ENCODE assay signal across 10 cellular contexts in the genomic region with DNA sequence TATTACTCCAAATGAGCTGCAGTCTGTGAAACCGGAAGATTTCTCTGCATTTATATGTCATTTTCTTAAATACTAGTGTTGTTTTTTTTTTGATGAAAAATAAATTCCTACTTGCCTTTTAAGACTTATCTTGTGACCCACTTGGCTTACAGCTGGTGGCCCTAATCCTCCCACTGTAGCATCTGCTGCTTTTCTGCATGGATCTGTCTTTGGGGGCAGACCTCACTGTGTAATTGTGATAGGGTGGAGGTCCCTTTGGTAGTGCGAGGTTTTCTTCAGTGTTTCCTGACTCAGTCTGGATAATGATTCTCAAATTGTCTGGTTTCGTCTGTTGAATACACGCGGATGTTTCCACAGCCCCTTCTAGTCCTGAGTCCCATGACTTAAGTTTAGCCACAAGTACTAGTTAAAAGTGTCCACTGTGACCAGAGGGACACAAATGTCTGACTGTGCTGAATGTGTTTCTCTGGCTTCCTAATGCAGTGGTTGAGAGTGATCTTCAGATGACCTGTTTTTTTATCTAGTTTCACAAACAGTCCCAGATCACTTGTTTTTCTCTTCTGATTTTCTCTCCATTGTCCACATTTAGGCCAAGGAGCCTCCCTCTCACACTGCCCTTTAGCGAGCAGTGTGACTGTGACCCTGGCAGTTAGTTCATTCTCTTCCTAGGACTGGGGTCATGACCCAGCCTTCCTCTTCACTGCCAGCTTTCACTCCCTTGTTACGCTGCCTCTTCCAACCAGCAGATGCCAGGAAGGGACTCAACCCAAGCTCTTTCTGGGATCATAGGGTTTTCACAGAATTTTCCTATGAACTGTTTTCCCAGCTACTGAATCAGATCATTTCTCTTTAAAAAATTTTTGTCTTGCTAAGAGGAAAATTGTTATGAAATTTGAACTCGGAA.
A peak's percentile ranks its signal among the peaks of the same experiment; 100 is the strongest.
DNase-seq lines count a peak whose midpoint lies in the region; ATAC-seq, FAIRE-seq and TF ChIP-seq lines count a peak whose summit lies in the region.
"Had no signal": no experiment of that assay in that cellular context is flagged by ENCODE, and none has a peak within 500 bp of the region (broad histone marks: within the 10 kb centered on the region; RNA-seq: fewer than 3 reads in every experiment).

No MANE protein-coding gene starts in this region.

- H2BK15ac ChIP-seq in H1 (ENCODE audit: low read length) = peak overlapping the region; percentile 20; the same call in 1 of the 2 replicates

- H4K5ac ChIP-seq in H1 (ENCODE audit: insufficient read length, low read depth, low read length) = no peak overlapping the region

- peak overlapping the region; percentile 63 for H3K18ac ChIP-seq in H1 (ENCODE audit: extremely low read depth, low read length)

- H3K4me3 ChIP-seq in H1 (ENCODE audit: extremely low read depth in 1 of 4, insufficient read depth in 2 of 4, low read depth in 3 of 4, low read length in 4 of 4) (no peak overlapping the region), thymus (ENCODE audit: low read length) (no peak overlapping the region)

- H3K79me1 ChIP-seq in H1 (ENCODE audit: low read depth, low read length) = no peaks in the 10 kb centered on the region

- no peak for TF ChIP-seq RAD21 in H1 (IDR thresholded peaks at IDR 0.05 in 1 of 2, conservative IDR thresholded peaks at IDR 0.05 in 1 of 2; ENCODE audit: low read depth in 2 of 2, low read length in 2 of 2)

- H3K36me3 ChIP-seq in H1 (ENCODE audit: control insufficient read depth in 2 of 4, insufficient read depth in 4 of 4, low read length in 3 of 4) (no peaks in the 10 kb centered on the region), thymus (ENCODE audit: control insufficient read depth, insufficient read depth) (peaks cover 6% of the 10 kb centered on the region)

- H3K27me3 ChIP-seq in H1 (replicated peaks in 1 of 4; ENCODE audit: control insufficient read depth in 3 of 4, extremely low read depth in 1 of 4, insufficient read depth in 3 of 4, low read length in 3 of 4) = no peaks in the 10 kb centered on the region
- no peaks in the 10 kb centered on the region for H3K27me3 ChIP-seq in thymus (ENCODE audit: control insufficient read depth, insufficient read depth)

- H2BK20ac ChIP-seq in H1 (ENCODE audit: low read length) = no peak overlapping the region; the same call in 1 of the 2 replicates

- POLR2A ChIA-PET in H1 (lab: Charles Lee; ENCODE audit: partially characterized antibody) = interaction anchor here (0.6 kb wide), 1 partner anchor 571 kb away, joined by 3 read pairs; no protein-coding TSS in a partner anchor

- no peak overlapping the region for H3K27ac ChIP-seq in H1 (ENCODE audit: low read depth, low read length)
- H3K27ac ChIP-seq in thymus (ENCODE audit: low read depth) = peak overlapping the region; percentile 31

- H3K4me1 Mint-ChIP-seq in mesothelial cell of epicardium = peaks cover 68% of the 10 kb centered on the region

- H3K4me3 Mint-ChIP-seq in mesothelial cell of epicardium = no peak overlapping the region
- H3K4me3 Mint-ChIP-seq: activated CD4-positive, alpha-beta memory T cell treated with anti-CD3 and anti-CD28 coated beads, Interleukin-2, amount 10 ng/mL, durations not matched to agents 7 days and 5 days had no signal

- TF ChIP-seq CTCF in H1 (IDR thresholded peaks at IDR 0.05; ENCODE audit: control extremely low read depth in 1 of 3, insufficient read depth in 1 of 3, low read depth in 1 of 3, low read length in 3 of 3) = no peak
- TF ChIP-seq CTCF in mesothelial cell of epicardium (IDR thresholded peaks at IDR 0.05; ENCODE audit: unreplicated experiment) = no peak

- no peak for TF ChIP-seq POLR2A in H1 (IDR thresholded peaks at IDR 0.05; ENCODE audit: control extremely low read depth in 1 of 2, low read depth in 2 of 2, low read length in 2 of 2)

- H3K27me3 Mint-ChIP-seq in mesothelial cell of epicardium (ENCODE audit: low read depth) = peaks cover 26% of the 10 kb centered on the region
- H3K27me3 Mint-ChIP-seq: activated CD4-positive, alpha-beta memory T cell treated with anti-CD3 and anti-CD28 coated beads, Interleukin-2, amount 10 ng/mL, durations not matched to agents 7 days and 5 days had no signal

- CTCF ChIA-PET in H1 (lab: Charles Lee; ENCODE audit: partially characterized antibody) = interaction anchor here (0.7 to 1.3 kb wide), 6 partner anchors 10 to 466 kb away, joined by 3 to 5 read pairs (median 3); no protein-coding TSS in a partner anchor

- H3K4ac ChIP-seq in H1 (replicated peaks; ENCODE audit: insufficient read length, low read depth, low read length) = no peak overlapping the region

- no peak overlapping the region for H3K56ac ChIP-seq in H1 (replicated peaks; ENCODE audit: insufficient read length, low read depth, low read length)

- 89% methylated on average over 8 of the region's 8 CpGs; no CpG with 5 or more reads in 1 of the 2 experiments for WGBS in H1 (ENCODE audit: extremely low coverage in 1 of 2, insufficient coverage in 1 of 2, insufficient read length in 1 of 2, insufficient replicate concordance in 2 of 2, low coverage in 1 of 2, low lambda C conversion rate in 2 of 2, missing lambda C conversion rate in 1 of 2), 2 experiments
- WGBS in thymus = 96% methylated on average over 8 of the region's 8 CpGs

- no peaks in the 10 kb centered on the region for H3K9me3 Mint-ChIP-seq in mesothelial cell of epicardium
- H3K9me3 Mint-ChIP-seq: activated CD4-positive, alpha-beta memory T cell treated with anti-CD3 and anti-CD28 coated beads, Interleukin-2, amount 10 ng/mL, durations not matched to agents 7 days and 5 days had no signal

- H3K36me3 Mint-ChIP-seq in mesothelial cell of epicardium = no peaks in the 10 kb centered on the region

- H3K4me1 ChIP-seq in H1 (replicated peaks in 1 of 4; ENCODE audit: control insufficient read depth in 3 of 4, insufficient read depth in 4 of 4, low read length in 3 of 4) (peaks cover 6 to 26% (median 20%) of the 10 kb centered on the region in 4 experiments), thymus (ENCODE audit: control insufficient read depth, insufficient read depth, low read length) (peaks cover 9% of the 10 kb centered on the region)

- no peak overlapping the region for H3K14ac ChIP-seq in H1 (ENCODE audit: insufficient read length)

- H3K23me2 ChIP-seq in H1 (ENCODE audit: low read depth, low read length) = no peaks in the 10 kb centered on the region

- no peak for FAIRE-seq in H1 (lab: Jason Lieb, UNC)

- H3K9me3 ChIP-seq in H1 (ENCODE audit: insufficient read depth in 2 of 2, low read depth in 1 of 2, low read length in 1 of 2) = no peaks in the 10 kb centered on the region
- no peaks in the 10 kb centered on the region for H3K9me3 ChIP-seq in thymus (ENCODE audit: control insufficient read depth)

- peak overlapping the region; percentile 30 for H2BK120ac ChIP-seq in H1 (replicated peaks; ENCODE audit: low read depth, low read length)

- no peak for TF ChIP-seq EP300 in H1 (IDR thresholded peaks at IDR 0.05; ENCODE audit: borderline replicate concordance in 1 of 2, low read depth in 2 of 2, low read length in 2 of 2)

- ATAC-seq in HG03280 (IDR thresholded peaks at IDR 0.05; ENCODE audit: unreplicated experiment) = no peak

- H2AK5ac ChIP-seq in H1 (ENCODE audit: low read depth, low read length) = peak overlapping the region; percentile 20; the same call in 1 of the 2 replicates

- H4K91ac ChIP-seq in H1 (replicated peaks; ENCODE audit: insufficient read length, low read length) = peak overlapping the region; percentile 63

- peak overlapping the region in 1 of 4 experiments; percentile 33; a peak in 1 of 7 replicates for H3K9ac ChIP-seq in H1 (replicated peaks in 1 of 4; ENCODE audit: extremely low read depth in 1 of 4, low read depth in 3 of 4, low read length in 3 of 4)

- peak overlapping the region in 1 of 2 experiments; percentile 79; a peak in 1 of 4 replicates for H3K4me2 ChIP-seq in H1 (ENCODE audit: insufficient read depth in 1 of 2, low read depth in 2 of 2, low read length in 2 of 2)

- H2AFZ ChIP-seq in H1 (ENCODE audit: low read length) = no peak overlapping the region

- H3K27ac Mint-ChIP-seq in mesothelial cell of epicardium = peak overlapping the region; percentile 68
- H3K27ac Mint-ChIP-seq: activated CD4-positive, alpha-beta memory T cell treated with anti-CD3 and anti-CD28 coated beads, Interleukin-2, amount 10 ng/mL, durations not matched to agents 7 days and 5 days had no signal

- no peak overlapping the region for H4K8ac ChIP-seq in H1 (ENCODE audit: extremely low read depth, insufficient read depth, low read length)

- H4K20me1 ChIP-seq in H1 (replicated peaks in 1 of 2; ENCODE audit: control insufficient read depth in 1 of 2, insufficient read depth in 2 of 2, low read length in 2 of 2) = no peaks in the 10 kb centered on the region

- H2BK12ac ChIP-seq in H1 (ENCODE audit: low read depth, low read length) = no peak overlapping the region; the same call in 1 of the 2 replicates

- H2BK5ac ChIP-seq in H1 (ENCODE audit: low read depth, low read length) = peak overlapping the region; percentile 90

- H3K23ac ChIP-seq in H1 (ENCODE audit: insufficient read length) = no peak overlapping the region

- peaks cover 0 to 23% of the 10 kb centered on the region in 2 experiments; a peak in 3 of 4 replicates for H3K79me2 ChIP-seq in H1 (ENCODE audit: control insufficient read depth in 1 of 2, insufficient read depth in 2 of 2, low read length in 2 of 2)

- peak; percentile 84 for DNase-seq in NCI-H82 (lab: John Stamatoyannopoulos, UW)
- DNase-seq in H1 (ENCODE audit: low read depth in 1 of 2, low spot score in 2 of 2) = peak in 1 of 2 experiments; percentile 37
- no peak for DNase-seq in mesothelial cell of epicardium (ENCODE audit: low spot score in 2 of 2, unreplicated experiment in 2 of 2)
- no peak for DNase-seq in AG08395 (ENCODE audit: low spot score)
- DNase-seq in GM19240 (ENCODE audit: insufficient read length, low spot score) = no peak
- DNase-seq: activated CD4-positive, alpha-beta memory T cell treated with anti-CD3 and anti-CD28 coated beads, Interleukin-2, amount 10 ng/mL, durations not matched to agents 7 days and 5 days; NCI-H226; stimulated activated CD4-positive, alpha-beta T cell treated with anti-CD3 and anti-CD28 coated beads, Interleukin-4, amount 100 ng/mL, for 4 hours had no signal

TF ChIP-seq in H1, 55 proteins besides CTCF, POLR2A, EP300 and RAD21 (continues in another document):
- TF ChIP-seq EZH2 (IDR thresholded peaks at IDR 0.05; ENCODE audit: low read depth, low read length, severe bottlenecking) = no peak
- no peak for TF ChIP-seq HDAC2 (IDR thresholded peaks at IDR 0.05; ENCODE audit: borderline replicate concordance in 1 of 2, low read depth in 2 of 2, low read length in 2 of 2)
- TF ChIP-seq RFX5 (IDR thresholded peaks at IDR 0.05; ENCODE audit: borderline replicate concordance, low read depth, low read length) = no peak
- no peak for TF ChIP-seq CBX8 (IDR thresholded peaks at IDR 0.05; ENCODE audit: borderline replicate concordance, low read depth, low read length)
- TF ChIP-seq MAFK (IDR thresholded peaks at IDR 0.05; ENCODE audit: low read depth, low read length) = no peak
- TF ChIP-seq EGR1 (IDR thresholded peaks at IDR 0.05; ENCODE audit: borderline replicate concordance, low read depth, low read length) = no peak
- TF ChIP-seq POU5F1 (IDR thresholded peaks at IDR 0.05; ENCODE audit: low read depth, low read length) = no peak
- TF ChIP-seq BCL11A (IDR thresholded peaks at IDR 0.05; ENCODE audit: low read depth in 2 of 2, low read length in 2 of 2) = no peak
- TF ChIP-seq ZNF274 (IDR thresholded peaks at IDR 0.05; ENCODE audit: borderline replicate concordance, extremely low read depth, low read length) = no peak
